Comparison of ENCODE assay signal across 8 cellular contexts in the genomic region with DNA sequence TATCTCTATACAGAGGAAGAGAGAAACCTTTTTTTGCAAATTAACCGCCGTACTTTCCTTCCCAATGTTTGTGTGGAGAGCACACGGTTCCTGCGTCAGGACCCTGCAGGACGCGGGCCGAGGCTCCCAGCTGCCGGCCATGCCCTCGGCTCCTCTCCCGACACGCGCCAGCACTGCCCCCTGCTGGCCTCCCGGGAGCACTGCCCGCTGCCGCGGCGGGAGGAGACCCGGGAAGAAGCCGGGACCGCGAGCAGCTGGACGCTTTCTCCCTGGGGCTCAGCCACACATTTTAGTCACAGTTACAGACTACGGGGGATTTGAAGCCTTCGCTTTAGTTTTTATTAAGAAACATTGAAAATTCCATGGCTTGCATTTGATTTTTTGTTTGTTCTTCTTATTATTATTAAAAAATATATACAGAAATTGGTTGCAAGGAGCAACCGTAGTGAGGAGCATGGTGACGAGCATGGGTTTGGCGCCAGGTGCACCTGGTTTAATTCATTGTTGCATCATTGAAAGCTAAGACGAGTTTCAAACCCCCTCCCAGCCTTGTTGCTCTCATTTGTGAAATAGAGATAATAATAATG.
A peak's percentile ranks its signal among the peaks of the same experiment; 100 is the strongest.
DNase-seq lines count a peak whose midpoint lies in the region; ATAC-seq and TF ChIP-seq lines count a peak whose summit lies in the region.

No MANE protein-coding gene starts in this region.

- ATAC-seq in GM18502 (IDR thresholded peaks at IDR 0.05; ENCODE audit: poor library complexity, unreplicated experiment): peak; percentile 88
- ATAC-seq in HG02970 (IDR thresholded peaks at IDR 0.05; ENCODE audit: low FRiP score, unreplicated experiment): peak; percentile 62
- ATAC-seq in activated B cell treated with CpG ODN at 0.5 μM for 24 hours (ENCODE audit: low read depth): peak; percentile 47
- peak; percentile 91 to 92 for ATAC-seq in lower lobe of right lung

- H3K4me3 Mint-ChIP-seq in activated B cell treated with CpG ODN at 0.5 μM for 24 hours: no peak overlapping the region

- peaks cover 5% of the 10 kb centered on the region for H3K9me3 Mint-ChIP-seq in activated B cell treated with CpG ODN at 0.5 μM for 24 hours

- POLR2A ChIA-PET in activated B cell treated with CpG ODN at 0.5 μM for 24 hours (lab: Charles Lee): no interaction called here

- H3K27ac Mint-ChIP-seq in activated B cell treated with CpG ODN at 0.5 μM for 24 hours: no peak overlapping the region

- peak; percentile 96 for DNase-seq in NCI-H2107 treated with DMSO at 0.1 percent for 48 hours (lab: John Stamatoyannopoulos, UW; ENCODE audit: unreplicated experiment)
- DNase-seq in activated B cell treated with CpG ODN at 0.5 μM for 24 hours: peak; percentile 35
- DNase-seq in coronary artery (ENCODE audit: low spot score): peak; percentile 72
- peak; percentile 76 for DNase-seq in lower lobe of right lung
- DNase-seq in stimulated activated CD8-positive, alpha-beta memory T cell treated with anti-CD3 and anti-CD28 coated beads, Interleukin-12 subunit alpha, Interleukin-12 subunit beta, amount 100 ng/mL, for 1 hour (ENCODE audit: low read depth): peak; percentile 7

- H3K27ac ChIP-seq in 22Rv1: no peak overlapping the region
- no peak overlapping the region for H3K27ac ChIP-seq in coronary artery
- no peak overlapping the region for H3K27ac ChIP-seq in lower lobe of right lung

- CTCF ChIA-PET in activated B cell treated with CpG ODN at 0.5 μM for 24 hours (lab: Charles Lee): interaction anchor here (0.7 to 2.4 kb wide), 3 partner anchors 728 to 848 kb away, joined by 3 to 17 read pairs (median 3); no protein-coding TSS in a partner anchor

- H3K4me1 Mint-ChIP-seq in activated B cell treated with CpG ODN at 0.5 μM for 24 hours: no peaks in the 10 kb centered on the region

- no peaks in the 10 kb centered on the region for H3K36me3 ChIP-seq in lower lobe of right lung

- intact Hi-C loops in activated B cell treated with CpG ODN at 0.5 μM for 24 hours (cut with micrococcal nuclease): loop anchor here (1.0 to 5.0 kb wide), 5 partner anchors 650 to 849 kb away; no protein-coding TSS in a partner anchor
- intact Hi-C loops in lower lobe of right lung (cut with DNase I): no loop called here

- H3K4me3 ChIP-seq in coronary artery: peak overlapping the region; percentile 40
- no peak overlapping the region for H3K4me3 ChIP-seq in lower lobe of right lung

- peaks cover 6% of the 10 kb centered on the region for H3K27me3 ChIP-seq in lower lobe of right lung (ENCODE audit: low read depth)

- peaks cover 6% of the 10 kb centered on the region for H3K4me1 ChIP-seq in lower lobe of right lung

- peaks cover 23% of the 10 kb centered on the region for H3K27me3 Mint-ChIP-seq in activated B cell treated with CpG ODN at 0.5 μM for 24 hours

- no peaks in the 10 kb centered on the region for H3K36me3 Mint-ChIP-seq in activated B cell treated with CpG ODN at 0.5 μM for 24 hours (ENCODE audit: low read depth)

- TF ChIP-seq CTCF in 22Rv1 (IDR thresholded peaks at IDR 0.05): peak; percentile 94
- no peak for TF ChIP-seq CTCF in activated B cell treated with CpG ODN at 0.5 μM for 24 hours (IDR thresholded peaks at IDR 0.05)
- peak; percentile 24 for TF ChIP-seq CTCF in coronary artery (IDR thresholded peaks at IDR 0.05)
- TF ChIP-seq CTCF in lower lobe of right lung (IDR thresholded peaks at IDR 0.05): peak; percentile 95

- H3K9me3 ChIP-seq in lower lobe of right lung: no peaks in the 10 kb centered on the region

Comparison
In these comparisons a context has a peak if more than half of its experiments do, and no peak if none do; other contexts are left out.
1. DNase-seq: peak in every context shown above with its lines; median percentile 96 in NCI-H2107 treated with DMSO at 0.1 percent for 48 hours; 76 in lower lobe of right lung; 72 in coronary artery; 35 in activated B cell treated with CpG ODN at 0.5 μM for 24 hours; 7 in stimulated activated CD8-positive, alpha-beta memory T cell treated with anti-CD3 and anti-CD28 coated beads, Interleukin-12 subunit alpha, Interleukin-12 subunit beta, amount 100 ng/mL, for 1 hour.